ENCODE assay signal across 34 cellular contexts in the genomic region with DNA sequence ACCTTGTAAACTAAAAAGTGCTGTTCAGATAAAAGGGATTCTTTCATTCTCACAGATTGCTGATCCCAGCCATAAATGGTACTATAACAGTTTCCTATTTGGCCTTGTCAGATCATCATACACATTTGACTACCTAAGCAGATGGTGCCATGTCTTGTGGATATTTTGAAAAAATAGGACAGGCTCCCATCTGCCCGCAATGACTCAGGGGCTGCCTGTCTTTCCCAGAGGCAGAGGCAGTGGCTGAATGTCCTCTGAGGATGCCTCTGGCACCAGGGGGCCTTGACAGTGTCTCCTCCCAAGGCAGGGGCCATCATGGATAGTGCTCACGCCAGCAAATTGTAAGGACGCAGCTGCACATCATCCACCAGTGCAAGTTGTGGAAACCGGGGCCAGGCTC.
"Had no signal": no experiment of that assay in that cellular context is flagged by ENCODE, and none has a peak within 500 bp of the region (broad histone marks: within the 10 kb centered on the region; RNA-seq: fewer than 3 reads in every experiment).

No MANE protein-coding gene starts in this region.

- H3K4me1 Mint-ChIP-seq: activated CD4-positive, alpha-beta memory T cell treated with anti-CD3 and anti-CD28 coated beads, Interleukin-2, amount 10 ng/mL, durations not matched to agents 7 days and 5 days; activated CD8-positive, alpha-beta memory T cell treated with anti-CD3 and anti-CD28 coated beads, Interleukin-2, amount 10 ng/mL, durations not matched to agents 7 days and 5 days; activated naive CD4-positive, alpha-beta T cell treated with anti-CD3 and anti-CD28 coated beads, Interleukin-2, amount 10 ng/mL, durations not matched to agents 7 days and 5 days; activated naive CD8-positive, alpha-beta T cell treated with anti-CD3 and anti-CD28 coated beads, Interleukin-2, amount 50 U/mL, for 24 hours had no signal

- DNase-seq: activated CD4-positive, alpha-beta memory T cell treated with anti-CD3 and anti-CD28 coated beads, Interleukin-2, amount 10 ng/mL, durations not matched to agents 7 days and 5 days; activated CD4-positive, alpha-beta T cell treated with anti-CD3 and anti-CD28 coated beads for 1 hour; activated CD4-positive, alpha-beta T cell treated with anti-CD3 and anti-CD28 coated beads for 48 hours; activated CD4-positive, CD25-positive, alpha-beta regulatory T cell; activated CD8-positive, alpha-beta memory T cell treated with anti-CD3 and anti-CD28 coated beads for 24 hours; activated CD8-positive, alpha-beta memory T cell treated with anti-CD3 and anti-CD28 coated beads, Interleukin-2, amount 10 ng/mL, durations not matched to agents 7 days and 5 days; activated CD8-positive, alpha-beta memory T cell treated with anti-CD3 and anti-CD28 coated beads, Interleukin-2, amount 50 U/mL, for 48 hours; activated effector memory CD4-positive, alpha-beta T cell treated with Interleukin-2 at 50 U/mL for 16 hours; activated naive CD4-positive, alpha-beta T cell treated with anti-CD3 and anti-CD28 coated beads, Interleukin-2, amount 10 ng/mL, durations not matched to agents 7 days and 5 days; activated naive CD8-positive, alpha-beta T cell treated with anti-CD3 and anti-CD28 coated beads, Interleukin-2, amount 50 U/mL, for 24 hours; activated T-cell treated with anti-CD3 and anti-CD28 coated beads, Interleukin-2, amount 50 U/mL, for 48 hours; aorta; brain microvascular endothelial cell; central memory CD4-positive, alpha-beta T cell; Kasumi-1; KG1; MG63; NCI-H1048; NCI-H1105 treated with DMSO at 0.1 percent for 48 hours; NCI-H1436; NCI-H187; NCI-H2029 treated with DMSO at 0.1 percent for 48 hours; NCI-H345; NCI-H526; NCI-H748 treated with DMSO at 0.1 percent for 48 hours; RPMI8226; SHP77 treated with DMSO at 0.1 percent for 48 hours; SK-N-SH; T-helper 2 cell; T-helper 9 cell; WERI-Rb-1 had no signal

- H3K27me3 ChIP-seq: brain microvascular endothelial cell, MG63, SJSA1 had no signal

- H3K4me3 Mint-ChIP-seq: activated CD4-positive, alpha-beta memory T cell treated with anti-CD3 and anti-CD28 coated beads, Interleukin-2, amount 10 ng/mL, durations not matched to agents 7 days and 5 days; activated CD8-positive, alpha-beta memory T cell treated with anti-CD3 and anti-CD28 coated beads, Interleukin-2, amount 10 ng/mL, durations not matched to agents 7 days and 5 days; activated naive CD4-positive, alpha-beta T cell treated with anti-CD3 and anti-CD28 coated beads, Interleukin-2, amount 10 ng/mL, durations not matched to agents 7 days and 5 days; activated naive CD8-positive, alpha-beta T cell; activated naive CD8-positive, alpha-beta T cell treated with anti-CD3 and anti-CD28 coated beads, Interleukin-2, amount 50 U/mL, for 24 hours had no signal

- H3K4me1 ChIP-seq: SJSA1 had no signal

- H3K4me2 ChIP-seq: SK-N-SH had no signal

- H3K36me3 ChIP-seq: brain microvascular endothelial cell, MG63, SJSA1, WERI-Rb-1 had no signal

- H3K27ac ChIP-seq: brain microvascular endothelial cell, SJSA1, WERI-Rb-1 had no signal

- H3K36me3 Mint-ChIP-seq: activated CD8-positive, alpha-beta memory T cell treated with anti-CD3 and anti-CD28 coated beads, Interleukin-2, amount 10 ng/mL, durations not matched to agents 7 days and 5 days; activated naive CD4-positive, alpha-beta T cell treated with anti-CD3 and anti-CD28 coated beads, Interleukin-2, amount 10 ng/mL, durations not matched to agents 7 days and 5 days; activated naive CD8-positive, alpha-beta T cell had no signal

- H3K9me3 ChIP-seq: MG63, SJSA1, SK-N-SH had no signal

- H3K27ac Mint-ChIP-seq: activated CD4-positive, alpha-beta memory T cell treated with anti-CD3 and anti-CD28 coated beads, Interleukin-2, amount 10 ng/mL, durations not matched to agents 7 days and 5 days; activated CD8-positive, alpha-beta memory T cell treated with anti-CD3 and anti-CD28 coated beads, Interleukin-2, amount 10 ng/mL, durations not matched to agents 7 days and 5 days; activated naive CD4-positive, alpha-beta T cell treated with anti-CD3 and anti-CD28 coated beads, Interleukin-2, amount 10 ng/mL, durations not matched to agents 7 days and 5 days; activated naive CD8-positive, alpha-beta T cell; activated naive CD8-positive, alpha-beta T cell treated with anti-CD3 and anti-CD28 coated beads, Interleukin-2, amount 50 U/mL, for 24 hours had no signal

- H3K27me3 Mint-ChIP-seq: activated CD4-positive, alpha-beta memory T cell treated with anti-CD3 and anti-CD28 coated beads, Interleukin-2, amount 10 ng/mL, durations not matched to agents 7 days and 5 days; activated CD8-positive, alpha-beta memory T cell treated with anti-CD3 and anti-CD28 coated beads, Interleukin-2, amount 10 ng/mL, durations not matched to agents 7 days and 5 days; activated naive CD4-positive, alpha-beta T cell treated with anti-CD3 and anti-CD28 coated beads, Interleukin-2, amount 10 ng/mL, durations not matched to agents 7 days and 5 days had no signal

- H3K4me3 ChIP-seq: MG63, SJSA1 had no signal

- H3K9ac ChIP-seq: SK-N-SH had no signal

- ATAC-seq: activated CD8-positive, alpha-beta memory T cell treated with anti-CD3 and anti-CD28 coated beads, Interleukin-2, amount 10 ng/mL, durations not matched to agents 7 days and 5 days; activated naive CD8-positive, alpha-beta T cell treated with anti-CD3 and anti-CD28 coated beads, Interleukin-2, amount 50 U/mL, for 24 hours; Panc1 had no signal
